ENCODE assay signal across 18 cellular contexts in genomic region chr1:236321101-236321500, GRCh38. TPM values are rescaled to one million over a fixed set of nuclear protein-coding genes. Genes with fewer than 3 reads are reported as not detected.
DNase-seq lines count a peak whose midpoint lies in the region; ATAC-seq and TF ChIP-seq lines count a peak whose summit lies in the region.
"Had no signal": no experiment of that assay in that cellular context is flagged by ENCODE, and none has a peak within 500 bp of the region (broad histone marks: within the 10 kb centered on the region; RNA-seq: fewer than 3 reads in every experiment).

No MANE protein-coding gene starts in this region.

- WGBS in psoas muscle, 3 donors = 41 to 50% (median 48%) methylated on average over 5 of the region's 5 CpGs

- DNase-seq in NCI-H2171 (lab: John Stamatoyannopoulos, UW) (peak; percentile 62), left colon (no peak), HPDE6-E6E7 (ENCODE audit: extremely low spot score) (no peak), GM03348 (ENCODE audit: low spot score) (no peak), psoas muscle (no peak), KG1 (lab: John Stamatoyannopoulos, UW) (no peak)
- DNase-seq: CD4-positive, CD25-positive, alpha-beta regulatory T cell; CD8-positive, alpha-beta memory T cell; COR-L47; DMS153; DMS79; GDM1; HCEC 1CT had no signal

- no peaks in the 10 kb centered on the region for H3K27me3 ChIP-seq in psoas muscle (ENCODE audit: insufficient read depth in 3 of 3, low read length in 2 of 3)
- H3K27me3 ChIP-seq: BLaER1 treated with 17β-estradiol and CSF1 and Interleukin-3, amounts not matched to agents 10 nM and 100 nM had no signal

- intact Hi-C loops in left colon (cut with DNase I, micrococcal nuclease) = no loop called here
- intact Hi-C loops in psoas muscle (cut with DNase I) = no loop called here

- peaks cover 5% of the 10 kb centered on the region for H3K9me3 ChIP-seq in psoas muscle

- H3K36me3 ChIP-seq in psoas muscle (ENCODE audit: insufficient read depth in 1 of 2, low read depth in 1 of 2) = no peaks in the 10 kb centered on the region
- H3K36me3 ChIP-seq: BLaER1 treated with 17β-estradiol and CSF1 and Interleukin-3, amounts not matched to agents 10 nM and 100 nM had no signal

- peak overlapping the region; percentile 42 for H3K27ac ChIP-seq in 22Rv1
- H3K27ac ChIP-seq in VCaP = peak overlapping the region; percentile 86
- H3K27ac ChIP-seq in psoas muscle = no peak overlapping the region
- H3K27ac ChIP-seq: BLaER1 treated with 17β-estradiol and CSF1 and Interleukin-3, amounts not matched to agents 10 nM and 100 nM had no signal

- TF ChIP-seq CTCF in 22Rv1 (IDR thresholded peaks at IDR 0.05) = no peak
- TF ChIP-seq CTCF in VCaP (conservative IDR thresholded peaks at IDR 0.05) = no peak
- TF ChIP-seq CTCF in psoas muscle (IDR thresholded peaks at IDR 0.05) = no peak

- no peaks in the 10 kb centered on the region for H3K4me1 ChIP-seq in psoas muscle
- H3K4me1 ChIP-seq: BLaER1 treated with 17β-estradiol and CSF1 and Interleukin-3, amounts not matched to agents 10 nM and 100 nM had no signal

- H3K4me3 ChIP-seq in psoas muscle = no peak overlapping the region
- H3K4me3 ChIP-seq: BLaER1 treated with 17β-estradiol and CSF1 and Interleukin-3, amounts not matched to agents 10 nM and 100 nM; GM23338 had no signal

- ATAC-seq in left colon = peak; percentile 84
- ATAC-seq in psoas muscle = no peak
- ATAC-seq: GM23338 had no signal

RNA-seq across cellular contexts. Expression of gene ERO1B, which starts 39.3 kb away (rescaled TPM):
- total RNA-seq in left colon (1 to 10 TPM; 2.2 to 3.8 TPM), psoas muscle (1 to 10 TPM; 2.6 to 6.0 (median 2.6) TPM)
- polyA plus RNA-seq in psoas muscle = 1 to 10 TPM; 1.3 to 2.8 (median 2.2) TPM
- total RNA-seq: HT-29 had no signal
